In genomic region chr6:22673474-22673873, GRCh38 we compare ENCODE assay signal across 25 cellular contexts.
"Had no signal": no experiment of that assay in that cellular context is flagged by ENCODE, and none has a peak within 500 bp of the region (broad histone marks: within the 10 kb centered on the region; RNA-seq: fewer than 3 reads in every experiment).

No MANE protein-coding gene starts in this region.

- H3K4me3 ChIP-seq: breast epithelium, MG63, Peyer's patch, SJSA1 had no signal

- DNase-seq: activated B cell treated with CpG ODN at 0.5 μM for 24 hours; activated CD4-positive, alpha-beta T cell treated with anti-CD3 and anti-CD28 coated beads for 1 hour; activated CD4-positive, alpha-beta T cell treated with anti-CD3 and anti-CD28 coated beads, Interleukin-2, amount 10 ng/mL, durations not matched to agents 24 days and 14 days; activated CD4-positive, alpha-beta T cell treated with anti-CD3 and anti-CD28 coated beads, Interleukin-2, amount 50 U/mL, for 48 hours; activated CD8-positive, alpha-beta memory T cell treated with anti-CD3 and anti-CD28 coated beads, Interleukin-2, amount 10 ng/mL, durations not matched to agents 7 days and 5 days; activated effector memory CD4-positive, alpha-beta T cell treated with Interleukin-2 at 50 U/mL for 16 hours; activated naive CD4-positive, alpha-beta T cell; activated T-cell treated with anti-CD3 and anti-CD28 coated beads, Interleukin-2, amount 50 U/mL, for 24 hours; aorta; caudate nucleus; MG63; NCI-H1105 treated with DMSO at 0.1 percent for 48 hours; NCI-H1436 treated with DMSO at 0.1 percent for 48 hours; NCI-H187 treated with DMSO at 0.1 percent for 48 hours; NCI-H2081 treated with DMSO at 0.1 percent for 48 hours; NCI-H446; NCI-H524; Peyer's patch; Right ventricle myocardium superior; SW 1271 had no signal

- H3K4me2 ChIP-seq: KMS-11 had no signal

- H3K27ac ChIP-seq: breast epithelium, KMS-11, Peyer's patch, RWPE1, SJSA1 had no signal

- H3K9ac ChIP-seq: KMS-11 had no signal

- H3K4me1 ChIP-seq: breast epithelium, Peyer's patch, SJSA1 had no signal

- H3K9me3 ChIP-seq: breast epithelium, MG63, Peyer's patch, SJSA1 had no signal

- H3K27me3 ChIP-seq: breast epithelium, MG63, Peyer's patch, SJSA1 had no signal

- ATAC-seq: activated CD8-positive, alpha-beta memory T cell treated with anti-CD3 and anti-CD28 coated beads, Interleukin-2, amount 10 ng/mL, durations not matched to agents 7 days and 5 days; SK-N-SH treated with all-trans-retinoic acid at 6 μM for 48 hours had no signal

- H3K36me3 ChIP-seq: breast epithelium, MG63, Peyer's patch, SJSA1 had no signal
